Comparison of ENCODE assay signal across 23 cellular contexts in genomic region chr16:24626251-24626650, GRCh38.
DNase-seq lines count a peak whose midpoint lies in the region; ATAC-seq and TF ChIP-seq lines count a peak whose summit lies in the region.
"Had no signal": no experiment of that assay in that cellular context is flagged by ENCODE, and none has a peak within 500 bp of the region (broad histone marks: within the 10 kb centered on the region; RNA-seq: fewer than 3 reads in every experiment).

No MANE protein-coding gene starts in this region.

- peaks cover 3% of the 10 kb centered on the region for H3K27me3 Mint-ChIP-seq in activated CD4-positive, alpha-beta T cell treated with anti-CD3 and anti-CD28 coated beads for 36 hours
- H3K27me3 Mint-ChIP-seq: brain had no signal

- no peak for ATAC-seq in GM18870 (IDR thresholded peaks at IDR 0.05; ENCODE audit: unreplicated experiment)
- ATAC-seq in activated CD4-positive, alpha-beta T cell treated with anti-CD3 and anti-CD28 coated beads for 36 hours, result no peak
- ATAC-seq: gastrocnemius medialis, lower lobe of right lung had no signal

- peak; percentile 43 for DNase-seq in LHCN-M2 (ENCODE audit: low read depth)
- DNase-seq in astrocyte of the spinal cord (ENCODE audit: low read depth, low spot score), result peak; percentile 5
- peak; percentile 50 for DNase-seq in fibroblast of the conjunctiva (ENCODE audit: low read depth)
- no peak for DNase-seq in D341Med (ENCODE audit: low spot score)
- no peak for DNase-seq in BE2C
- DNase-seq in activated CD4-positive, alpha-beta T cell treated with anti-CD3 and anti-CD28 coated beads for 36 hours, result no peak
- DNase-seq: ACHN; activated naive CD8-positive, alpha-beta T cell treated with anti-CD3 and anti-CD28 coated beads for 36 hours; CD4-positive, CD25-positive, alpha-beta regulatory T cell; DMS53; gastrocnemius medialis; kidney; lower lobe of right lung; NCI-H1417 treated with DMSO at 0.1 percent for 48 hours; NCI-H2107; NCI-H510A treated with DMSO at 0.1 percent for 48 hours; NK-92 treated with Interleukin-12 subunit alpha and Interleukin-12 subunit beta, amount 100 ng/mL, for 24 hours; nucleus accumbens; retina had no signal

- H3K27ac Mint-ChIP-seq in activated CD4-positive, alpha-beta T cell treated with anti-CD3 and anti-CD28 coated beads for 36 hours, result no peak overlapping the region
- H3K27ac Mint-ChIP-seq: activated naive CD8-positive, alpha-beta T cell treated with anti-CD3 and anti-CD28 coated beads for 36 hours; CD4-positive, CD25-positive, alpha-beta regulatory T cell; dendritic cell treated with granulocyte-macrophage colony-stimulating factor and Interleukin-4, amounts not matched to agents 40 ng/mL and 50 ng/mL, for 4 days had no signal

- TF ChIP-seq CTCF in astrocyte of the spinal cord (IDR thresholded peaks at IDR 0.05; ENCODE audit: low read depth, low read length) (no peak), BE2C (IDR thresholded peaks at IDR 0.05; ENCODE audit: low read depth, low read length) (no peak)

- no peaks in the 10 kb centered on the region for H3K36me3 ChIP-seq in ACC112 (ENCODE audit: insufficient read depth, low read length)
- no peaks in the 10 kb centered on the region for H3K36me3 ChIP-seq in BE2C
- H3K36me3 ChIP-seq: gastrocnemius medialis, lower lobe of right lung had no signal

- H3K4me3 Mint-ChIP-seq in activated CD4-positive, alpha-beta T cell treated with anti-CD3 and anti-CD28 coated beads for 36 hours, result no peak overlapping the region
- H3K4me3 Mint-ChIP-seq: activated naive CD8-positive, alpha-beta T cell treated with anti-CD3 and anti-CD28 coated beads for 36 hours; brain; CD4-positive, CD25-positive, alpha-beta regulatory T cell; dendritic cell treated with granulocyte-macrophage colony-stimulating factor and Interleukin-4, amounts not matched to agents 40 ng/mL and 50 ng/mL, for 4 days had no signal

- H3K27ac ChIP-seq in ACC112 (ENCODE audit: low read depth, low read length), result peak overlapping the region; percentile 69
- H3K27ac ChIP-seq: gastrocnemius medialis, lower lobe of right lung had no signal

- no peaks in the 10 kb centered on the region for H3K4me1 Mint-ChIP-seq in activated CD4-positive, alpha-beta T cell treated with anti-CD3 and anti-CD28 coated beads for 36 hours
- H3K4me1 Mint-ChIP-seq: activated naive CD8-positive, alpha-beta T cell treated with anti-CD3 and anti-CD28 coated beads for 36 hours; brain; CD4-positive, CD25-positive, alpha-beta regulatory T cell had no signal

- peaks cover 9% of the 10 kb centered on the region for H3K4me1 ChIP-seq in ACC112 (ENCODE audit: control insufficient read depth, insufficient read depth, low read length, unreplicated experiment)
- no peaks in the 10 kb centered on the region for H3K4me1 ChIP-seq in BE2C
- H3K4me1 ChIP-seq: gastrocnemius medialis, lower lobe of right lung had no signal

- intact Hi-C loops in activated CD4-positive, alpha-beta T cell treated with anti-CD3 and anti-CD28 coated beads for 36 hours (cut with DNase I, micrococcal nuclease), result no loop called here

- H2AFZ ChIP-seq in ACC112 (ENCODE audit: low read length, unreplicated experiment), result peak overlapping the region; percentile 15

- H3K4me3 ChIP-seq in ACC112 (ENCODE audit: low read depth, low read length) (no peak overlapping the region), astrocyte of the spinal cord (ENCODE audit: low read depth, low read length) (no peak overlapping the region), BE2C (ENCODE audit: low read depth, low read length) (no peak overlapping the region)
- H3K4me3 ChIP-seq: gastrocnemius medialis, lower lobe of right lung had no signal

- POLR2A ChIA-PET in activated CD4-positive, alpha-beta T cell treated with anti-CD3 and anti-CD28 coated beads for 36 hours (lab: Charles Lee), result no interaction called here

- no peaks in the 10 kb centered on the region for H3K9me3 ChIP-seq in BE2C
- H3K9me3 ChIP-seq: gastrocnemius medialis, lower lobe of right lung had no signal

- H3K79me2 ChIP-seq in ACC112 (ENCODE audit: control insufficient read depth, insufficient read depth, low read length, unreplicated experiment), result no peaks in the 10 kb centered on the region

- CTCF ChIA-PET in activated CD4-positive, alpha-beta T cell treated with anti-CD3 and anti-CD28 coated beads for 36 hours (lab: Charles Lee), result no interaction called here

- no peaks in the 10 kb centered on the region for H3K9me3 Mint-ChIP-seq in activated CD4-positive, alpha-beta T cell treated with anti-CD3 and anti-CD28 coated beads for 36 hours (ENCODE audit: low read depth)
- H3K9me3 Mint-ChIP-seq: activated naive CD8-positive, alpha-beta T cell treated with anti-CD3 and anti-CD28 coated beads for 36 hours; dendritic cell treated with granulocyte-macrophage colony-stimulating factor and Interleukin-4, amounts not matched to agents 40 ng/mL and 50 ng/mL, for 4 days had no signal

- H3K27me3 ChIP-seq in ACC112 (ENCODE audit: insufficient read depth, low read length), result no peaks in the 10 kb centered on the region
- no peaks in the 10 kb centered on the region for H3K27me3 ChIP-seq in BE2C
- H3K27me3 ChIP-seq: gastrocnemius medialis had no signal

- in situ Hi-C loops in astrocyte of the spinal cord (cut with HindIII; ENCODE audit: low sequenced_read_pairs), result no loop called here

- no peaks in the 10 kb centered on the region for H3K36me3 Mint-ChIP-seq in activated CD4-positive, alpha-beta T cell treated with anti-CD3 and anti-CD28 coated beads for 36 hours (ENCODE audit: low read depth)
- H3K36me3 Mint-ChIP-seq: activated naive CD8-positive, alpha-beta T cell treated with anti-CD3 and anti-CD28 coated beads for 36 hours; CD4-positive, CD25-positive, alpha-beta regulatory T cell had no signal

Comparison
In these comparisons a context has a peak if more than half of its experiments do, and no peak if none do; other contexts are left out.
1. DNase-seq: peak in LHCN-M2 (single experiment), astrocyte of the spinal cord (single experiment) and fibroblast of the conjunctiva (single experiment); none in D341Med (single experiment), BE2C (single experiment) and activated CD4-positive, alpha-beta T cell treated with anti-CD3 and anti-CD28 coated beads for 36 hours (single experiment).